Comparison of ENCODE assay signal across 1 cellular context in genomic region chr19:42480335-42481095, GRCh38.
TF ChIP-seq lines count a peak whose summit lies in the region.

No MANE protein-coding gene starts in this region.

TF ChIP-seq in HepG2, 621 proteins besides CTCF, POLR2A, EP300 and RAD21 (continues in another document):
- TF ChIP-seq PRPF4 (IDR thresholded peaks at IDR 0.05; ENCODE audit: low read depth, low read length, poor library complexity, severe bottlenecking) (no peak), ZUFSP (CRISPR knock-in tag; IDR thresholded peaks at IDR 0.05; ENCODE audit: borderline replicate concordance) (no peak), PHF20 (CRISPR knock-in tag; IDR thresholded peaks at IDR 0.05) (no peak), TBX2 (CRISPR knock-in tag; IDR thresholded peaks at IDR 0.05; ENCODE audit: borderline replicate concordance) (peak; percentile 93), ZNF367 (CRISPR knock-in tag; IDR thresholded peaks at IDR 0.05; ENCODE audit: borderline replicate concordance) (no peak), JUND (CRISPR knock-in tag; IDR thresholded peaks at IDR 0.05) (peak; percentile 25; the same call in 1 of the 2 replicates), GATAD2A (CRISPR knock-in tag; IDR thresholded peaks at IDR 0.05) (peak; percentile 94), SP2 (CRISPR knock-in tag; IDR thresholded peaks at IDR 0.05) (no peak), GABPB1 (CRISPR knock-in tag; IDR thresholded peaks at IDR 0.05) (peak; percentile 20; the same call in 1 of the 2 replicates), ZNF407 (CRISPR knock-in tag; IDR thresholded peaks at IDR 0.05; ENCODE audit: not compliant biosample characterization) (no peak), ZNF12 (CRISPR knock-in tag; IDR thresholded peaks at IDR 0.05) (peak; percentile 90), GFI1 (CRISPR knock-in tag; IDR thresholded peaks at IDR 0.05; ENCODE audit: borderline replicate concordance) (peak; percentile 92), TFDP1 (CRISPR knock-in tag; IDR thresholded peaks at IDR 0.05; ENCODE audit: borderline replicate concordance) (peak; percentile 54; the same call in 1 of the 2 replicates), KAT8 (CRISPR knock-in tag; IDR thresholded peaks at IDR 0.05) (peak; percentile 77), RXRA (CRISPR knock-in tag; IDR thresholded peaks at IDR 0.05) (peak; percentile 51; the same call in 1 of the 2 replicates), NONO (IDR thresholded peaks at IDR 0.05) (no peak), NONO (CRISPR knock-in tag; conservative IDR thresholded peaks at IDR 0.05) (0 out of 2 replicates have a peak, but pooled peaks have one; percentile 15), STAT5B (CRISPR knock-in tag; IDR thresholded peaks at IDR 0.05) (0 out of 2 replicates have a peak, but pooled peaks have one; percentile 31), RFXANK (CRISPR knock-in tag; IDR thresholded peaks at IDR 0.05) (no peak), HOXA3 (CRISPR knock-in tag; IDR thresholded peaks at IDR 0.05) (peak; percentile 47; the same call in 1 of the 2 replicates), ZNF570 (CRISPR knock-in tag; IDR thresholded peaks at IDR 0.05; ENCODE audit: borderline replicate concordance) (no peak), TEAD3 (CRISPR knock-in tag; optimal IDR thresholded peaks at IDR 0.05; ENCODE audit: borderline replicate concordance) (peak; percentile 95), ZNF468 (CRISPR knock-in tag; IDR thresholded peaks at IDR 0.05) (no peak), JUNB (CRISPR knock-in tag; IDR thresholded peaks at IDR 0.05; ENCODE audit: borderline replicate concordance) (peak; percentile 52; the same call in 1 of the 2 replicates), MIER3 (CRISPR knock-in tag; IDR thresholded peaks at IDR 0.05; ENCODE audit: borderline replicate concordance) (peak; percentile 69; the same call in 1 of the 2 replicates), SMARCC2 (IDR thresholded peaks at IDR 0.05) (no peak), MIXL1 (CRISPR knock-in tag; IDR thresholded peaks at IDR 0.05) (0 out of 2 replicates have a peak, but pooled peaks have one; percentile 53), SIX4 (CRISPR knock-in tag; IDR thresholded peaks at IDR 0.05) (peak; percentile 88), ZNF275 (CRISPR knock-in tag; IDR thresholded peaks at IDR 0.05; ENCODE audit: borderline replicate concordance) (no peak), ZNF788 (CRISPR knock-in tag; IDR thresholded peaks at IDR 0.05; ENCODE audit: borderline replicate concordance) (peak; percentile 30; the same call in 1 of the 2 replicates), IRX3 (CRISPR knock-in tag; IDR thresholded peaks at IDR 0.05; ENCODE audit: borderline replicate concordance, low read depth) (no peak), GABPA (IDR thresholded peaks at IDR 0.05; ENCODE audit: low read depth, low read length) (no peak), GABPA (CRISPR knock-in tag; IDR thresholded peaks at IDR 0.05; ENCODE audit: low read depth) (peak; percentile 61; the same call in 1 of the 2 replicates), HNF1A (IDR thresholded peaks at IDR 0.05; ENCODE audit: low read depth) (0 out of 2 replicates have a peak, but pooled peaks have one; percentile 42), HNF1A (CRISPR knock-in tag; IDR thresholded peaks at IDR 0.05; ENCODE audit: borderline replicate concordance) (peak; percentile 76; the same call in 1 of the 2 replicates), ARID5B (CRISPR knock-in tag; IDR thresholded peaks at IDR 0.05) (peak; percentile 97), SAFB2 (CRISPR knock-in tag; IDR thresholded peaks at IDR 0.05; ENCODE audit: borderline replicate concordance, low read depth) (no peak), ZNF362 (CRISPR knock-in tag; IDR thresholded peaks at IDR 0.05; ENCODE audit: borderline replicate concordance) (peak; percentile 48; the same call in 1 of the 2 replicates), ZBTB3 (CRISPR knock-in tag; IDR thresholded peaks at IDR 0.05; ENCODE audit: borderline replicate concordance, low read depth) (peak; percentile 81), ISL2 (CRISPR knock-in tag; IDR thresholded peaks at IDR 0.05) (peak; percentile 84)
